ENCODE assay signal across 13 cellular contexts in the genomic region with DNA sequence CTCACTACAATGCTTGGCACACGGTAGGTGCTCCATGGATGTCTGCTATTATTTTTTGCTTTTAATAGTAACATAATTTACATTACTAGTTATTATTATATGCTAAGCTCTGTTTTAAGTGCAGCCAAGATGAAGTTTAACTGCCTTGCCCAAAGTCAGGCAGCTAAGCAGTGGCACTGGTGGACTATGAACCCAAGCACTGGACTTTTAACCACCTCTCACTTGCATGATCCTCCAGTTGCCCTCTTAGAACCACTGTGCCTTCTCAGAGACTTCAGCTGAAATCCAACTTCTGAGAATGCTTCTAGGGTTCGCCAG. TPM values are rescaled to one million over a fixed set of nuclear protein-coding genes. Genes with fewer than 3 reads are reported as not detected.
DNase-seq lines count a peak whose midpoint lies in the region; ATAC-seq and TF ChIP-seq lines count a peak whose summit lies in the region.
"Had no signal": no experiment of that assay in that cellular context is flagged by ENCODE, and none has a peak within 500 bp of the region (broad histone marks: within the 10 kb centered on the region; RNA-seq: fewer than 3 reads in every experiment).

No MANE protein-coding gene starts in this region.

- H3K4ac ChIP-seq in mesenchymal stem cell (ENCODE audit: low read depth in 1 of 2, low read length in 2 of 2), result no peak overlapping the region

- H3K18ac ChIP-seq in mesenchymal stem cell (ENCODE audit: low read depth in 1 of 2, low read length in 2 of 2), result no peak overlapping the region

- no peak for TF ChIP-seq CTCF in C4-2B (conservative IDR thresholded peaks at IDR 0.05)

- peak overlapping the region in 1 of 2 experiments; percentile 89 for H3K4me3 ChIP-seq in mesenchymal stem cell (ENCODE audit: insufficient read depth in 1 of 2, low read depth in 1 of 2, low read length in 2 of 2)

- peaks cover 38% of the 10 kb centered on the region for H3K36me3 Mint-ChIP-seq in activated T-helper 2 cell treated with anti-CD3 and anti-CD28 coated beads, Interferon-gamma antibody, Interleukin-2, Interleukin-4, amounts not matched to agents 10 μg/mL and 5 μg/mL and 100 μg/mL, durations not matched to agents 14 hours and 24 hours and 36 hours (ENCODE audit: low read depth)

- no peak overlapping the region for H3K14ac ChIP-seq in mesenchymal stem cell (ENCODE audit: low read length in 2 of 2)

- no peak overlapping the region for H2BK12ac ChIP-seq in mesenchymal stem cell (ENCODE audit: low read length in 2 of 2)

- DNase-seq in HUDEP-2 (lab: John Stamatoyannopoulos, UW; ENCODE audit: unreplicated experiment in 76 of 76) (peak in 42 of 76 experiments; percentile 27 to 87 (median 58)), mesenchymal stem cell (no peak), NCI-H146 treated with DMSO at 0.1 percent for 48 hours (lab: John Stamatoyannopoulos, UW; ENCODE audit: unreplicated experiment) (no peak), 8988T (no peak)
- DNase-seq in activated T-helper 2 cell treated with anti-CD3 and anti-CD28 coated beads, Interferon-gamma antibody, Interleukin-2, Interleukin-4, amounts not matched to agents 10 μg/mL and 5 μg/mL and 100 μg/mL, durations not matched to agents 14 hours and 24 hours and 36 hours (ENCODE audit: low spot score), result no peak
- no peak for DNase-seq in stimulated activated CD8-positive, alpha-beta memory T cell treated with anti-CD3 and anti-CD28 coated beads, Interleukin-4, amount 100 ng/mL, for 48 hours
- DNase-seq: activated naive CD4-positive, alpha-beta T cell treated with anti-CD3 and anti-CD28 coated beads, Interleukin-2, amount 50 U/mL, for 16 hours; NCI-H187 treated with DMSO at 0.1 percent for 48 hours; stimulated activated naive CD4-positive, alpha-beta T cell had no signal

- H4K8ac ChIP-seq in mesenchymal stem cell (ENCODE audit: low read length), result no peak overlapping the region

- H2BK5ac ChIP-seq in mesenchymal stem cell (ENCODE audit: low read depth, low read length, poor library complexity, severe bottlenecking), result no peak overlapping the region

- H2AK5ac ChIP-seq in mesenchymal stem cell (ENCODE audit: low read length, severe bottlenecking), result peak overlapping the region; percentile 27

- H3K36me3 ChIP-seq in mesenchymal stem cell (ENCODE audit: control insufficient read depth in 1 of 2, insufficient read depth in 2 of 2, low read depth in 1 of 2, low read length in 2 of 2), result peaks cover 7 to 13% of the 10 kb centered on the region in 2 experiments
- H3K36me3 ChIP-seq: prostate gland had no signal

- H3K27me3 Mint-ChIP-seq in activated T-helper 2 cell treated with anti-CD3 and anti-CD28 coated beads, Interferon-gamma antibody, Interleukin-2, Interleukin-4, amounts not matched to agents 10 μg/mL and 5 μg/mL and 100 μg/mL, durations not matched to agents 14 hours and 24 hours and 36 hours (ENCODE audit: low read depth), result no peaks in the 10 kb centered on the region

- peaks cover 7% of the 10 kb centered on the region for H3K79me1 ChIP-seq in mesenchymal stem cell (replicated peaks; ENCODE audit: low read length, poor library complexity, severe bottlenecking)

- no peak overlapping the region for H3K4me2 ChIP-seq in mesenchymal stem cell (ENCODE audit: low read length, poor library complexity, severe bottlenecking)

- H4K91ac ChIP-seq in mesenchymal stem cell (ENCODE audit: low read length), result no peak overlapping the region

- no peak overlapping the region for H3K23ac ChIP-seq in mesenchymal stem cell (ENCODE audit: low read length in 2 of 2)

- H3K9me3 ChIP-seq in mesenchymal stem cell (ENCODE audit: control insufficient read depth, low read length), result no peaks in the 10 kb centered on the region
- H3K9me3 ChIP-seq: prostate gland, SJSA1 had no signal

- H3K4me1 ChIP-seq in mesenchymal stem cell (ENCODE audit: control insufficient read depth, insufficient read depth, low read depth, low read length), result peaks cover 13% of the 10 kb centered on the region
- H3K4me1 ChIP-seq: prostate gland had no signal

- no peaks in the 10 kb centered on the region for H3K9me3 Mint-ChIP-seq in activated T-helper 2 cell treated with anti-CD3 and anti-CD28 coated beads, Interferon-gamma antibody, Interleukin-2, Interleukin-4, amounts not matched to agents 10 μg/mL and 5 μg/mL and 100 μg/mL, durations not matched to agents 14 hours and 24 hours and 36 hours

- WGBS in mesenchymal stem cell, result 87% methylated on average over 1 of the region's 2 CpGs

- intact Hi-C loops in activated T-helper 2 cell treated with anti-CD3 and anti-CD28 coated beads, Interferon-gamma antibody, Interleukin-2, Interleukin-4, amounts not matched to agents 10 μg/mL and 5 μg/mL and 100 μg/mL, durations not matched to agents 14 hours and 24 hours and 36 hours (cut with micrococcal nuclease), result no loop called here

- no peaks in the 10 kb centered on the region for H3K27me3 ChIP-seq in mesenchymal stem cell (ENCODE audit: control insufficient read depth in 1 of 2, insufficient read depth in 1 of 2, low read length in 2 of 2)
- H3K27me3 ChIP-seq: SJSA1 had no signal

- H3K27ac ChIP-seq in C4-2B, result peak overlapping the region; percentile 94; the same call in 1 of the 2 replicates
- H3K27ac ChIP-seq in mesenchymal stem cell (ENCODE audit: low read length, poor library complexity, severe bottlenecking), result no peak overlapping the region
- H3K27ac ChIP-seq: SJSA1 had no signal

- H2BK15ac ChIP-seq in mesenchymal stem cell (ENCODE audit: low read depth, poor library complexity, severe bottlenecking), result no peak overlapping the region

- H2BK120ac ChIP-seq in mesenchymal stem cell (ENCODE audit: low read depth, low read length), result no peak overlapping the region

- H3K4me1 Mint-ChIP-seq in activated T-helper 2 cell treated with anti-CD3 and anti-CD28 coated beads, Interferon-gamma antibody, Interleukin-2, Interleukin-4, amounts not matched to agents 10 μg/mL and 5 μg/mL and 100 μg/mL, durations not matched to agents 14 hours and 24 hours and 36 hours (ENCODE audit: low read depth), result peaks cover 17% of the 10 kb centered on the region

- no peak overlapping the region for H3K9ac ChIP-seq in mesenchymal stem cell (ENCODE audit: low read length)

- H2AFZ ChIP-seq in mesenchymal stem cell (ENCODE audit: low read depth, low read length), result no peak overlapping the region

- H3K4me3 Mint-ChIP-seq in activated T-helper 2 cell treated with anti-CD3 and anti-CD28 coated beads, Interferon-gamma antibody, Interleukin-2, Interleukin-4, amounts not matched to agents 10 μg/mL and 5 μg/mL and 100 μg/mL, durations not matched to agents 14 hours and 24 hours and 36 hours (ENCODE audit: low read depth), result peak overlapping the region; percentile 37

- H3K27ac Mint-ChIP-seq in activated T-helper 2 cell treated with anti-CD3 and anti-CD28 coated beads, Interferon-gamma antibody, Interleukin-2, Interleukin-4, amounts not matched to agents 10 μg/mL and 5 μg/mL and 100 μg/mL, durations not matched to agents 14 hours and 24 hours and 36 hours, result no peak overlapping the region

- ATAC-seq in HG03354 (IDR thresholded peaks at IDR 0.05; ENCODE audit: poor library complexity, severe bottlenecking, unreplicated experiment), result no peak

RNA-seq across cellular contexts. Expression of a gene that starts 1.5 kb away (rescaled TPM):
- total RNA-seq in activated T-helper 2 cell treated with anti-CD3 and anti-CD28 coated beads, Interferon-gamma antibody, Interleukin-2, Interleukin-4, amounts not matched to agents 10 μg/mL and 5 μg/mL and 100 μg/mL, durations not matched to agents 14 hours and 24 hours and 36 hours, result 254 and 256 TPM in 2 replicates
- polyA plus RNA-seq in mesenchymal stem cell (2013, experiment 1 of 2), result 150 TPM
- polyA plus RNA-seq in mesenchymal stem cell (2013, experiment 2 of 2), result 155 TPM

RNA-seq across cellular contexts. Expression of a gene that starts 6.5 kb away (rescaled TPM):
- total RNA-seq in activated T-helper 2 cell treated with anti-CD3 and anti-CD28 coated beads, Interferon-gamma antibody, Interleukin-2, Interleukin-4, amounts not matched to agents 10 μg/mL and 5 μg/mL and 100 μg/mL, durations not matched to agents 14 hours and 24 hours and 36 hours, result 25.6 and 32.8 TPM in 2 replicates
- polyA plus RNA-seq in mesenchymal stem cell (2013, experiment 1 of 2), result 9.6 TPM
- 12.3 TPM for polyA plus RNA-seq in mesenchymal stem cell (2013, experiment 2 of 2)

Comparison
In these comparisons a context has a peak if more than half of its experiments do, and no peak if none do; other contexts are left out.
1. DNase-seq: peak in HUDEP-2 (42 of 76); none in activated T-helper 2 cell treated with anti-CD3 and anti-CD28 coated beads, Interferon-gamma antibody, Interleukin-2, Interleukin-4, amounts not matched to agents 10 μg/mL and 5 μg/mL and 100 μg/mL, durations not matched to agents 14 hours and 24 hours and 36 hours (single experiment), mesenchymal stem cell (single experiment), NCI-H146 treated with DMSO at 0.1 percent for 48 hours (single experiment), stimulated activated CD8-positive, alpha-beta memory T cell treated with anti-CD3 and anti-CD28 coated beads, Interleukin-4, amount 100 ng/mL, for 48 hours (single experiment) and 8988T (single experiment).